Comparison of ENCODE assay signal across 11 cellular contexts in the genomic region with DNA sequence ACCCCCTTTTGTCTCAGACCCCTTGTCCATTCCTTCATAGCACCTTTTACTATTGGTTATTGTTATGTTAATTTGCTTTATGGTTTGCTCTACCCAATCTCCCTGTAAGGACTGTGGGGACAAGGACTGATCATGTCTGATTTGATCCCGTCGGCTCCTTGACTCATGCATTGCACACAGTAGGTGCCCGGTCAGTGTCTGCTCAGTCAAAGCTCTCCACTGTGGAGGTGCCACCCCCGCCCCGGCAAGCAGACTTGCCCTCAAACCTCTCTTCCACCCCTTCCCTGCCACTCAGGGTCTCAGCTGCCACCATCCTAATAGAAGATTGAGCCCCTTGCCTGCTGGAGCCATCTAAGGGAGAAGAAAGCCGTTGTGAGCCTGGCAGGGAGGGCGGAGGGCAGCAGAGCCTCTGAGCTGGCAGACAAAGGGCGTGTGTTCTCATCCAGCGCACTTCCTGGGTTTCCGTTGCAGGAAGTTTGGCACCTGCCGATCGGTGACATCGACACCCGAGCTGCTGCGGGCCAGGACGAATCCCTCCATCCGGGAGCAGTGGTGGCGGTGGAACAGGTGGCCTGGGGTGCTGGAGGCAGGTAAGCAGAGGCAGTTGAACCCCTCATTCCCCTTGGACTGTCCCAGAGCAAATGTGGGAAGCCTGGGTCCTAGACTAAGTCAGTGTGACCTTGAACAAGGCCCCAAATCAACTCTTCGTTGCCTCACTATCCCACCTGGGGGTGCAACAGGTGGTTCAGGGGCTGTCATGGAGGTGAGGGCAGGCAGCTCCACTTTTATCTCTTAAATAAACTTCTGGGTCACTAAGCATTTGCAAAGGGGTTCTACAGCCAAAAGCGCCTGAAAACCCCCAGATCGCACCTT. TPM values are rescaled to one million over a fixed set of nuclear protein-coding genes. Genes with fewer than 3 reads are reported as not detected.
DNase-seq lines count a peak whose midpoint lies in the region; ATAC-seq and TF ChIP-seq lines count a peak whose summit lies in the region.
"Had no signal": no experiment of that assay in that cellular context is flagged by ENCODE, and none has a peak within 500 bp of the region (broad histone marks: within the 10 kb centered on the region; RNA-seq: fewer than 3 reads in every experiment).

No MANE protein-coding gene starts in this region.

- POLR2A ChIA-PET in T-cell (lab: Charles Lee) = no interaction called here

- intact Hi-C loops in left ventricle myocardium inferior (cut with micrococcal nuclease) (no loop called here), left colon (cut with DNase I, micrococcal nuclease) (no loop called here)

- ATAC-seq in T-cell (replicated peaks in 1 of 4) (peak in 3 of 4 experiments; percentile 30 to 61 (median 31)), left colon (peak; percentile 82), GM21526 (IDR thresholded peaks at IDR 0.05; ENCODE audit: low FRiP score, unreplicated experiment) (no peak)
- ATAC-seq: sciatic nerve had no signal

- H3K27ac Mint-ChIP-seq in T-cell = no peak overlapping the region
- H3K27ac Mint-ChIP-seq: activated naive CD4-positive, alpha-beta T cell treated with anti-CD3 and anti-CD28 coated beads, Interleukin-2, amount 50 U/mL, for 72 hours had no signal

- CTCF ChIA-PET in T-cell (lab: Charles Lee) = no interaction called here

- no peaks in the 10 kb centered on the region for H3K9me3 Mint-ChIP-seq in T-cell
- H3K9me3 Mint-ChIP-seq: activated naive CD4-positive, alpha-beta T cell treated with anti-CD3 and anti-CD28 coated beads, Interleukin-2, amount 50 U/mL, for 72 hours had no signal

- H3K36me3 ChIP-seq in left ventricle myocardium inferior = no peaks in the 10 kb centered on the region
- no peaks in the 10 kb centered on the region for H3K36me3 ChIP-seq in right atrium auricular region
- no peaks in the 10 kb centered on the region for H3K36me3 ChIP-seq in tibial nerve

- DNase-seq in left ventricle myocardium inferior (no peak), right atrium auricular region (ENCODE audit: low spot score) (no peak), T-cell (peak in 4 of 34 experiments; percentile 8 to 21 (median 12)), left colon (peak; percentile 86 to 87), NCI-H2227 (lab: John Stamatoyannopoulos, UW; ENCODE audit: unreplicated experiment) (no peak), tibial nerve (ENCODE audit: low spot score in 2 of 2) (no peak), AML-193 (lab: John Stamatoyannopoulos, UW) (no peak)

- H3K4me3 ChIP-seq in left ventricle myocardium inferior (no peak overlapping the region), right atrium auricular region (no peak overlapping the region), tibial nerve (peak overlapping the region in 1 of 4 donors; percentile 44)

- H3K27ac ChIP-seq in left ventricle myocardium inferior (replicated peaks) (peak overlapping the region; percentile 56), right atrium auricular region (no peak overlapping the region), tibial nerve (peak overlapping the region in 1 of 4 donors; percentile 72)

- H3K4me1 ChIP-seq in left ventricle myocardium inferior (peaks cover 49% of the 10 kb centered on the region), right atrium auricular region (peaks cover 0 to 47% of the 10 kb centered on the region in 2 donors), tibial nerve (peaks cover 0 to 53% (median 24%) of the 10 kb centered on the region in 4 donors)

- H3K9me3 ChIP-seq in left ventricle myocardium inferior (replicated peaks) (no peaks in the 10 kb centered on the region), right atrium auricular region (no peaks in the 10 kb centered on the region), tibial nerve (no peaks in the 10 kb centered on the region)

- TF ChIP-seq EP300 in tibial nerve (IDR thresholded peaks at IDR 0.05) = no peak

- peaks cover 27 to 55% of the 10 kb centered on the region in 2 donors for H3K27me3 Mint-ChIP-seq in T-cell

- H3K27me3 ChIP-seq in left ventricle myocardium inferior (ENCODE audit: low read depth) (peaks cover 42% of the 10 kb centered on the region), right atrium auricular region (no peaks in the 10 kb centered on the region), tibial nerve (peaks cover 0 to 39% of the 10 kb centered on the region in 2 donors)

- no peak for TF ChIP-seq POLR2A in tibial nerve (IDR thresholded peaks at IDR 0.05)

- H3K4me1 Mint-ChIP-seq in T-cell = peaks cover 14 to 23% (median 18%) of the 10 kb centered on the region in 3 donors

- H3K36me3 Mint-ChIP-seq in T-cell = no peaks in the 10 kb centered on the region
- H3K36me3 Mint-ChIP-seq: activated naive CD4-positive, alpha-beta T cell treated with anti-CD3 and anti-CD28 coated beads, Interleukin-2, amount 50 U/mL, for 72 hours had no signal

- H3K4me3 Mint-ChIP-seq in T-cell = peak overlapping the region in 1 of 3 donors; percentile 78

- TF ChIP-seq CTCF in left ventricle myocardium inferior (IDR thresholded peaks at IDR 0.05; ENCODE audit: borderline replicate concordance) (no peak), right atrium auricular region (IDR thresholded peaks at IDR 0.05) (no peak), tibial nerve (IDR thresholded peaks at IDR 0.05) (no peak)

- 46 to 59% methylated on average over 19 of the region's 21 CpGs for WGBS in tibial nerve, 2 donors

RNA-seq across cellular contexts. Expression of a gene that starts 2.2 kb away (rescaled TPM):
- total RNA-seq in left ventricle myocardium inferior (89.1 TPM), right atrium auricular region (100 to 1,000 TPM in 1 of 2 donors, 10 to 100 TPM in 1; 66.6 to 124 TPM), T-cell (under 1 TPM in 3 of 5 donors, not detected in 2; 0.36 to 0.54 (median 0.50) TPM), left colon (100 to 1,000 TPM; 275 to 294 TPM), tibial nerve (10 to 100 TPM; 33.3 to 46.5 (median 44.1) TPM)

RNA-seq across cellular contexts. Expression of a gene that starts 14.1 kb away (rescaled TPM):
- total RNA-seq in left ventricle myocardium inferior = not detected
- total RNA-seq in right atrium auricular region = not detected
- not detected for total RNA-seq in T-cell
- total RNA-seq in left colon = 10 to 100 TPM; 13.1 to 18.6 TPM
- total RNA-seq in tibial nerve = not detected
- total RNA-seq: activated naive CD4-positive, alpha-beta T cell treated with anti-CD3 and anti-CD28 coated beads, Interleukin-2, amount 50 U/mL, for 72 hours; sciatic nerve; temporal lobe had no signal

RNA-seq across cellular contexts. Expression of a gene that starts 20.3 kb away (rescaled TPM):
- total RNA-seq in left ventricle myocardium inferior (34.0 TPM), right atrium auricular region (10 to 100 TPM in 1 of 2 donors, 1 to 10 TPM in 1; 4.2 to 16.1 TPM), T-cell (1 to 10 TPM; 1.8 to 4.1 (median 2.6) TPM), left colon (10 to 100 TPM in 1 of 2 donors, 1 to 10 TPM in 1; 7.9 to 22.6 TPM), tibial nerve (10 to 100 TPM in 1 of 4 donors, 1 to 10 TPM in 3; 2.8 to 23.7 (median 3.3) TPM)

RNA-seq across cellular contexts. Expression of a gene that starts 51.1 kb away (rescaled TPM):
- 6.0 TPM for total RNA-seq in left ventricle myocardium inferior
- total RNA-seq in right atrium auricular region = 1 to 10 TPM; 1.6 to 5.5 TPM
- total RNA-seq in T-cell = 1 to 10 TPM in 3 of 5 donors, under 1 TPM in 2; 0.68 to 1.3 (median 1.1) TPM
- total RNA-seq in left colon = 1 to 10 TPM; 2.2 to 2.6 TPM
- total RNA-seq in tibial nerve = 1 to 10 TPM; 1.1 to 2.5 (median 1.4) TPM

Comparison
In these comparisons a context has a peak if more than half of its experiments do, and no peak if none do; other contexts are left out.
1. DNase-seq: peak in left colon (2 of 2); none in left ventricle myocardium inferior (single experiment), right atrium auricular region (single experiment), NCI-H2227 (single experiment), tibial nerve (0 of 2) and AML-193 (0 of 2).
2. RNA of a gene that starts 2.2 kb away (total RNA-seq): 275 to 294 TPM in left colon, 66.6 to 124 TPM in right atrium auricular region, 89.1 TPM in left ventricle myocardium inferior (single experiment) and 33.3 to 46.5 TPM in tibial nerve; 0.36 to 0.54 TPM in T-cell; every median in the first group is over 10 times any median in the second.
3. RNA of a gene that starts 14.1 kb away (total RNA-seq): 13.1 to 18.6 TPM in left colon; not detected in left ventricle myocardium inferior (single experiment), not detected in right atrium auricular region, not detected in T-cell and not detected in tibial nerve; every median in the first group is over 10 times any median in the second.